Comparison of ENCODE assay signal across 8 cellular contexts in the genomic region with DNA sequence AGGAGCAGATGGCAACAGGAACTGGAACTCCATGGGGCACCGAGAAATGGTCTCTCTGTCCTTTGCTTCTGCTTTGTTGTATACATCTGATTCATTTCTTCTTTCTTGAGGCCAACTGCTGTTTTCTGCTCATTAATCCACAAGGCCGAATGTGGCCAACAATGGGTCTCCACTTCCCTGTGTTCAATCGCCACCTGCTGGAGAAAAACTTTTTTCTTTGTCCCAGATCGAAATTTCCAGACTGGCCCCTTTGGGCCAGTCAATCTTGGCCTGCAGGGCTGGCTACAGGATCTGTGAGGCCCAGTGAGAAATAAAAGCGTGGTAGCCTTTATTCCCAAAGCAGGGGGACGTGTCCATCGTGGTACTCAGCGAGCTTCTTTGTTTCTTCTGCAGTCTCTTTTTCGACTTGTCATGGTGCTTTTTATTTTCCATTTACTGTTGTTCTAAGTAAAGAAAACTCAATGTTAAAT. TPM values are rescaled to one million over a fixed set of nuclear protein-coding genes. Genes with fewer than 3 reads are reported as not detected.
DNase-seq lines count a peak whose midpoint lies in the region; ATAC-seq and TF ChIP-seq lines count a peak whose summit lies in the region.

No MANE protein-coding gene starts in this region.

- H3K4me3 ChIP-seq in H7 (ENCODE audit: insufficient read depth, low read depth, low read length) (no peak overlapping the region), choroid plexus epithelial cell (ENCODE audit: low read depth, low read length) (no peak overlapping the region), mucosa of descending colon (no peak overlapping the region)

- H3K9me3 ChIP-seq in mucosa of descending colon, result no peaks in the 10 kb centered on the region

- peak; percentile 79 for TF ChIP-seq CTCF in choroid plexus epithelial cell (conservative IDR thresholded peaks at IDR 0.05; ENCODE audit: low read depth, low read length)
- no peak for TF ChIP-seq CTCF in mucosa of descending colon (IDR thresholded peaks at IDR 0.05)

- H3K27me3 ChIP-seq in H7 (ENCODE audit: control insufficient read depth, insufficient read depth, low read length), result no peaks in the 10 kb centered on the region

- H3K4me1 ChIP-seq in mucosa of descending colon (ENCODE audit: low read depth), result no peaks in the 10 kb centered on the region

- intact Hi-C loops in mucosa of descending colon (cut with DNase I, micrococcal nuclease), result loop anchor here (2.0 to 10.0 kb wide), 4 partner anchors 229 to 389 kb away; a partner anchor contains a TSS

- ATAC-seq in mucosa of descending colon (peak; percentile 48), GM18520 (IDR thresholded peaks at IDR 0.05; ENCODE audit: unreplicated experiment) (no peak), GM18517 (IDR thresholded peaks at IDR 0.05; ENCODE audit: unreplicated experiment) (no peak)

- H3K36me3 ChIP-seq in H7 (replicated peaks; ENCODE audit: control insufficient read depth, insufficient read depth, low read length), result no peaks in the 10 kb centered on the region
- no peaks in the 10 kb centered on the region for H3K36me3 ChIP-seq in mucosa of descending colon (ENCODE audit: low read depth)

- DNase-seq in DMS53 treated with DMSO at 0.1 percent for 48 hours (lab: John Stamatoyannopoulos, UW; ENCODE audit: unreplicated experiment) (peak; percentile 37), H7 (peak; percentile 83), RPMI7951 (ENCODE audit: low read depth) (peak; percentile 62), choroid plexus epithelial cell (ENCODE audit: low read depth) (peak; percentile 85), mucosa of descending colon (peak in 1 of 3 donors; percentile 71), NCI-H2029 treated with DMSO at 0.1 percent for 48 hours (lab: John Stamatoyannopoulos, UW) (no peak)

RNA-seq across cellular contexts. Expression of a gene that starts 58.8 kb away (rescaled TPM):
- 5.0 and 6.6 TPM in 2 replicates for total RNA-seq in H7 (2014; rRNA removed; shearing (Covaris generic))
- 20.3 and 23.1 TPM in 2 replicates for total RNA-seq in RPMI7951 (2014; rRNA removed; shearing (Covaris generic))
- total RNA-seq in mucosa of descending colon, result 10 to 100 TPM; 55.7 to 77.0 (median 61.8) TPM
